In genomic region chr14:76420827-76421226, GRCh38 we compare ENCODE assay signal across 19 cellular contexts.
"Had no signal": no experiment of that assay in that cellular context is flagged by ENCODE, and none has a peak within 500 bp of the region (broad histone marks: within the 10 kb centered on the region; RNA-seq: fewer than 3 reads in every experiment).

No MANE protein-coding gene starts in this region.

- DNase-seq: KBM-7, MV-4-11, NCI-H1048, NCI-H1105, NCI-H1417, NCI-H1436 treated with DMSO at 0.1 percent for 48 hours, NCI-H1694, NCI-H187 treated with DMSO at 0.1 percent for 48 hours, NCI-H2029 treated with DMSO at 0.1 percent for 48 hours, NCI-H226, NCI-H446, NCI-H510A, NCI-H524 treated with DMSO at 0.1 percent for 48 hours, NCI-H69, NCI-H774, RPMI8226, SHP77, SK-N-SH, SW 1271 had no signal

- H3K9ac ChIP-seq: SK-N-SH had no signal

- H3K9me3 ChIP-seq: SK-N-SH had no signal

- H3K4me2 ChIP-seq: SK-N-SH had no signal
